ENCODE assay signal across 8 cellular contexts in the genomic region with DNA sequence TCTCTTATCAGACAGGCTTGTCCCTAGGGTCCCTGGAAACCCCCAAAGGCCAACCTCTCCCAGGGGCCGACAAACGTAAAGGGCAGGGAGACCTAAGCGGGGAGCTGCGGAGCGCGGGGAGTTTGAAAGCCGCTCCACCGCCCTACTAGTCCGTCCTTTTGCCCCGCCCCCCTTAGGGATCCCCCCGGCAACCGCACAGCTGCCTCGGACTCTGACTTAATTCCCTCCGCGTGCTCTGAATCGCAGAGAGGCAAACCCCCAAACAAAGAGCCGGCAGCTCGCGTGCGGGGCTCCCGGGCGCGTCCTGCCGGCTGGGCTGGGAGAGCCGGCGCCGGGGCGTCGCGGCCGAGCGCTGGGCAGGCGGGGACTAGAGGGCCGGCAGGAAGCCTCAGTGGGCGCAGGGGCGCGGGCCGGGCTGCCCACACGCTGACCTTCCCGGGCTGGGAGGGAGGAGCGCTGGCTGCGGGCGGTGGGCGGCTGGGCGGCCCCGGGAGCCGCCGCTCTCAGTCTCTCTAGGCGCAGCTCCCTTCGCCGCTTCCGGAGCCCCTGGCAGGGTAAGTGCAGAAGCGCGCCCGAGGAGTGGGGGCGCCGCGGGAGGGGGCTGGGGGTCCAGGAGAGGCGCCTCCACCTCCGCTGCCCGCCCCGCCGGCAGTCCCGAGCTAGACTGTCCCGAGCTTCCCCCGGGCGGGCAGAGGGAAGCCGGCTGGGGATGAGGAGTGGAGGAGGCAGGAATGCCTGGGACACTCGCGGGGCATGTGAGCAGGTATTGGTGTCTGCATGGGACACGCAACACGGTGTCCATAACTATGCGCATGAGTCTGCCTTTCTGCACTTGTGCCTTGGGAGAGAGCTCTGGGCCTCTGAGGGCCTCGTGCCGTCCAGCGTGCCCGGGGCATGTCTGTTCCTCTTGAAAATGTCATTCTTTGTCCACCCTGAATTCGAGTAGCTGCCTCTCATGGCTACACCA. TPM values are rescaled to one million over a fixed set of nuclear protein-coding genes. Genes with fewer than 3 reads are reported as not detected.
DNase-seq lines count a peak whose midpoint lies in the region; ATAC-seq and TF ChIP-seq lines count a peak whose summit lies in the region.

TSS of gene TSPAN11 (plus strand) at position 506 of the 967 bp plus-strand sequence. CDS start 27,244 bp downstream, outside the sequence.

- no peaks in the 10 kb centered on the region for H3K4me1 ChIP-seq in Panc1 (ENCODE audit: control insufficient read depth, insufficient read depth, low read length)
- H3K4me1 ChIP-seq in neural progenitor cell: peaks cover 31% of the 10 kb centered on the region

- H3K36me3 ChIP-seq in Panc1 (ENCODE audit: control insufficient read depth, insufficient read depth, low read length) (no peaks in the 10 kb centered on the region), neural progenitor cell (no peaks in the 10 kb centered on the region)

- H3K9ac ChIP-seq in neural progenitor cell: peak within 1 kb of the TSS; percentile 54

- intact Hi-C loops in Panc1 (cut with micrococcal nuclease; ENCODE audit: unreplicated experiment): no loop called here

- POLR2A ChIA-PET in Panc1 (lab: Charles Lee): interaction anchor here (0.6 to 0.7 kb wide), 2 partner anchors 8 to 40 kb away, joined by 3 to 4 read pairs; no protein-coding TSS in a partner anchor

- H3K4me3 ChIP-seq in Panc1 (ENCODE audit: low read depth in 2 of 2, low read length in 2 of 2) (peak within 1 kb of the TSS in 1 of 2 experiments; percentile 30; a peak in 2 of 4 replicates), fibroblast of the aortic adventitia (ENCODE audit: low read depth, low read length) (peak within 1 kb of the TSS; percentile 37), neural progenitor cell (peak within 1 kb of the TSS; percentile 61)

- peaks cover 37% of the 10 kb centered on the region for H3K4me1 Mint-ChIP-seq in neural progenitor cell

- CTCF ChIA-PET in Panc1 (lab: Charles Lee): no interaction called here

- H3K4me3 Mint-ChIP-seq in neural progenitor cell: peak within 1 kb of the TSS; percentile 87

- ATAC-seq in Panc1 (peak; percentile 62), GM21528 (IDR thresholded peaks at IDR 0.05; ENCODE audit: low FRiP score, unreplicated experiment) (no peak)

- no TSS peak for BruUV-seq in Panc1 (replicated peaks; lab: Mats Ljungman, UMichigan)

- H4K20me1 ChIP-seq in neural progenitor cell (ENCODE audit: low read depth): no peaks in the 10 kb centered on the region

- in situ Hi-C loops in Panc1 (cut with HindIII; ENCODE audit: low pct_unique_long_range_greater_than_20kb, low sequenced_read_pairs): no loop called here

- no peak for TF ChIP-seq CTCF in Panc1 (IDR thresholded peaks at IDR 0.05)
- TF ChIP-seq CTCF in fibroblast of the aortic adventitia (IDR thresholded peaks at IDR 0.05; ENCODE audit: insufficient read depth, low read length): no peak
- peak; percentile 12 for TF ChIP-seq CTCF in neural progenitor cell (IDR thresholded peaks at IDR 0.05)

- H3K27me3 ChIP-seq in Panc1 (ENCODE audit: control insufficient read depth, insufficient read depth, low read length) (peaks cover 44% of the 10 kb centered on the region), neural progenitor cell (no peaks in the 10 kb centered on the region)

- H3K9me3 ChIP-seq in Panc1 (ENCODE audit: control insufficient read depth, insufficient read depth, low read depth, low read length) (no peaks in the 10 kb centered on the region), neural progenitor cell (ENCODE audit: low read depth) (no peaks in the 10 kb centered on the region)

- DNase-seq in NCI-H510A (lab: John Stamatoyannopoulos, UW) (peak; percentile 38), NCI-H510A treated with DMSO at 0.1 percent for 48 hours (lab: John Stamatoyannopoulos, UW) (no peak), Panc1 (ENCODE audit: low read depth, low spot score) (no peak), fibroblast of the aortic adventitia (ENCODE audit: low read depth) (peak; percentile 16), neural progenitor cell (ENCODE audit: low spot score) (peak; percentile 97), NCI-H187 (lab: John Stamatoyannopoulos, UW) (no peak), inferior parietal cortex (ENCODE audit: extremely low spot score) (no peak)

- H3K36me3 Mint-ChIP-seq in neural progenitor cell: peaks cover 16% of the 10 kb centered on the region

- peak within 1 kb of the TSS; percentile 89 for H3K27ac Mint-ChIP-seq in neural progenitor cell

- H3K4me2 ChIP-seq in neural progenitor cell: peak within 1 kb of the TSS; percentile 93

- H3K9me3 Mint-ChIP-seq in neural progenitor cell: no peaks in the 10 kb centered on the region

- H3K79me2 ChIP-seq in neural progenitor cell (ENCODE audit: low read depth): peaks cover 50% of the 10 kb centered on the region

- H2AFZ ChIP-seq in neural progenitor cell (replicated peaks): peak within 1 kb of the TSS; percentile 93

- H3K27ac ChIP-seq in Panc1 (ENCODE audit: low read length) (no peak within 1 kb of the TSS), neural progenitor cell (peak within 1 kb of the TSS; percentile 56)

- peaks cover 22% of the 10 kb centered on the region for H3F3A ChIP-seq in neural progenitor cell (ENCODE audit: low read depth)

- H3K27me3 Mint-ChIP-seq in neural progenitor cell (ENCODE audit: insufficient read depth, low read depth): peaks cover 18% of the 10 kb centered on the region

RNA-seq across cellular contexts. Expression of gene TSPAN11, which starts in this region (rescaled TPM):
- total RNA-seq in Panc1 (2021; ENCODE audit: unreplicated experiment) (not detected), fibroblast of the aortic adventitia (ENCODE audit: low replicate concordance) (0.36 and 2.0 TPM in 2 replicates), neural progenitor cell (ENCODE audit: low replicate concordance) (7.4 and 27.7 TPM in 2 replicates)
- 0.05 TPM for polyA plus RNA-seq in Panc1 (2012; ENCODE audit: insufficient read length)

Comparison
In these comparisons a context has a peak if more than half of its experiments do, and no peak if none do; other contexts are left out.
1. DNase-seq: peak in NCI-H510A (single experiment), fibroblast of the aortic adventitia (single experiment) and neural progenitor cell (single experiment); none in NCI-H510A treated with DMSO at 0.1 percent for 48 hours (single experiment), Panc1 (single experiment), NCI-H187 (0 of 2) and inferior parietal cortex (single experiment).
2. Peak in ATAC-seq in Panc1; RNA of the gene not detected or under 1 TPM.